In genomic region chr4:157014621-157015591, GRCh38 we compare ENCODE assay signal across 11 cellular contexts. TPM values are rescaled to one million over a fixed set of nuclear protein-coding genes. Genes with fewer than 3 reads are reported as not detected.
DNase-seq lines count a peak whose midpoint lies in the region; ATAC-seq and TF ChIP-seq lines count a peak whose summit lies in the region.
"Had no signal": no experiment of that assay in that cellular context is flagged by ENCODE, and none has a peak within 500 bp of the region (broad histone marks: within the 10 kb centered on the region; RNA-seq: fewer than 3 reads in every experiment).

No MANE protein-coding gene starts in this region.

- DNase-seq in MV-4-11 (lab: John Stamatoyannopoulos, UW) (peak; percentile 87), dedifferentiated amniotic fluid mesenchymal stem cell (ENCODE audit: extremely low spot score) (peak; percentile 73), renal cortical epithelial cell (ENCODE audit: low read depth) (peak; percentile 85), OCI-M2 (lab: John Stamatoyannopoulos, UW; ENCODE audit: unreplicated experiment) (no peak), NCI-H1436 (lab: John Stamatoyannopoulos, UW) (no peak)
- no peak for DNase-seq in activated CD4-positive, alpha-beta T cell treated with anti-CD3 and anti-CD28 coated beads for 36 hours
- DNase-seq: activated T-cell treated with anti-CD3 and anti-CD28 coated beads, Interleukin-2, amount 50 U/mL, for 24 hours had no signal

- CTCF ChIA-PET in activated CD4-positive, alpha-beta T cell treated with anti-CD3 and anti-CD28 coated beads for 36 hours (lab: Charles Lee) = no interaction called here

- 73 to 87% methylated on average over 11 to 13 of the region's 13 CpGs for WGBS in gastroesophageal sphincter (ENCODE audit: low coverage in 1 of 2), 2 donors

- POLR2A ChIA-PET in activated CD4-positive, alpha-beta T cell treated with anti-CD3 and anti-CD28 coated beads for 36 hours (lab: Charles Lee) = no interaction called here

- H3K36me3 ChIP-seq in gastroesophageal sphincter = no peaks in the 10 kb centered on the region

- H3K4me1 ChIP-seq in gastroesophageal sphincter = no peaks in the 10 kb centered on the region

- no peaks in the 10 kb centered on the region for H3K27me3 Mint-ChIP-seq in activated CD4-positive, alpha-beta T cell treated with anti-CD3 and anti-CD28 coated beads for 36 hours
- H3K27me3 Mint-ChIP-seq: activated T-cell treated with anti-CD3 and anti-CD28 coated beads, Interleukin-2, amount 50 U/mL, for 24 hours had no signal

- no peak for TF ChIP-seq EP300 in gastroesophageal sphincter (IDR thresholded peaks at IDR 0.05)

- H3K4me1 Mint-ChIP-seq in activated CD4-positive, alpha-beta T cell treated with anti-CD3 and anti-CD28 coated beads for 36 hours = no peaks in the 10 kb centered on the region

- H3K27ac ChIP-seq in gastroesophageal sphincter = no peak overlapping the region
- H3K27ac ChIP-seq: HL-60 had no signal

- H3K9me3 ChIP-seq in gastroesophageal sphincter = no peaks in the 10 kb centered on the region

- intact Hi-C loops in activated CD4-positive, alpha-beta T cell treated with anti-CD3 and anti-CD28 coated beads for 36 hours (cut with DNase I, micrococcal nuclease) = no loop called here

- no peaks in the 10 kb centered on the region for H3K9me3 Mint-ChIP-seq in activated CD4-positive, alpha-beta T cell treated with anti-CD3 and anti-CD28 coated beads for 36 hours (ENCODE audit: low read depth)

- ATAC-seq in GM21786 (IDR thresholded peaks at IDR 0.05; ENCODE audit: unreplicated experiment) (peak; percentile 56), gastroesophageal sphincter (no peak)
- no peak for ATAC-seq in activated CD4-positive, alpha-beta T cell treated with anti-CD3 and anti-CD28 coated beads for 36 hours

- H3K27me3 ChIP-seq in gastroesophageal sphincter = no peaks in the 10 kb centered on the region

- no peaks in the 10 kb centered on the region for H3K36me3 Mint-ChIP-seq in activated CD4-positive, alpha-beta T cell treated with anti-CD3 and anti-CD28 coated beads for 36 hours (ENCODE audit: low read depth)

- no peak overlapping the region for H3K4me3 ChIP-seq in gastroesophageal sphincter

- H3K4me3 Mint-ChIP-seq in activated CD4-positive, alpha-beta T cell treated with anti-CD3 and anti-CD28 coated beads for 36 hours = no peak overlapping the region
- H3K4me3 Mint-ChIP-seq: activated T-cell treated with anti-CD3 and anti-CD28 coated beads, Interleukin-2, amount 50 U/mL, for 24 hours had no signal

- no peak for TF ChIP-seq POLR2A in gastroesophageal sphincter (IDR thresholded peaks at IDR 0.05)

- no peak for TF ChIP-seq CTCF in gastroesophageal sphincter (IDR thresholded peaks at IDR 0.05)

- no peak overlapping the region for H3K27ac Mint-ChIP-seq in activated CD4-positive, alpha-beta T cell treated with anti-CD3 and anti-CD28 coated beads for 36 hours
- H3K27ac Mint-ChIP-seq: activated T-cell treated with anti-CD3 and anti-CD28 coated beads, Interleukin-2, amount 50 U/mL, for 24 hours had no signal

RNA-seq across cellular contexts. Expression of gene PDGFC, which starts 43.3 kb away (rescaled TPM):
- total RNA-seq in renal cortical epithelial cell (133 and 173 TPM in 2 replicates), gastroesophageal sphincter (10 to 100 TPM; 28.0 to 43.9 (median 34.8) TPM)
- total RNA-seq in activated CD4-positive, alpha-beta T cell treated with anti-CD3 and anti-CD28 coated beads for 36 hours = not detected
- total RNA-seq: OCI-LY7 had no signal

Comparison
In these comparisons a context has a peak if more than half of its experiments do, and no peak if none do; other contexts are left out.
1. DNase-seq: peak in MV-4-11 (single experiment), dedifferentiated amniotic fluid mesenchymal stem cell (single experiment) and renal cortical epithelial cell (single experiment); none in OCI-M2 (single experiment), NCI-H1436 (single experiment) and activated CD4-positive, alpha-beta T cell treated with anti-CD3 and anti-CD28 coated beads for 36 hours (single experiment).
2. RNA of gene PDGFC, which starts 43.3 kb away (total RNA-seq): 133 to 173 TPM in renal cortical epithelial cell and 28.0 to 43.9 TPM in gastroesophageal sphincter; not detected in activated CD4-positive, alpha-beta T cell treated with anti-CD3 and anti-CD28 coated beads for 36 hours; every median in the first group is over 10 times any median in the second.